ENCODE assay signal across 2 cellular contexts in genomic region chr4:5003918-5004317, GRCh38.
A peak's percentile ranks its signal among the peaks of the same experiment; 100 is the strongest.
TF ChIP-seq lines count a peak whose summit lies in the region.

No MANE protein-coding gene starts in this region.

TF ChIP-seq in K562, 482 proteins besides CTCF, POLR2A, EP300 and RAD21 (continues in another document):
- TF ChIP-seq ZNF239 (CRISPR knock-in tag; IDR thresholded peaks at IDR 0.05) (peak; percentile 84), ZNF778 (CRISPR knock-in tag; IDR thresholded peaks at IDR 0.05) (no peak), ZNF143 (CRISPR knock-in tag; IDR thresholded peaks at IDR 0.05) (no peak), COPS2 (conservative IDR thresholded peaks at IDR 0.05) (no peak), TOE1 (IDR thresholded peaks at IDR 0.05; ENCODE audit: borderline replicate concordance) (no peak), TOE1 (CRISPR knock-in tag; IDR thresholded peaks at IDR 0.05; ENCODE audit: borderline replicate concordance, low read depth) (no peak), BACH1 (tag; IDR thresholded peaks at IDR 0.05) (no peak), GTF2E2 (tag; IDR thresholded peaks at IDR 0.05) (no peak), DACH1 (IDR thresholded peaks at IDR 0.05; ENCODE audit: partially characterized antibody) (no peak), NBN (IDR thresholded peaks at IDR 0.05; ENCODE audit: low read depth) (no peak), ZNF699 (CRISPR knock-in tag; IDR thresholded peaks at IDR 0.05; ENCODE audit: insufficient replicate concordance) (no peak), ARHGAP35 (IDR thresholded peaks at IDR 0.05; ENCODE audit: partially characterized antibody) (peak; percentile 6), MGA (IDR thresholded peaks at IDR 0.05) (peak; percentile 59; the same call in 1 of the 2 replicates), ZFX (CRISPR knock-in tag; IDR thresholded peaks at IDR 0.05) (no peak), KAT2B (IDR thresholded peaks at IDR 0.05; ENCODE audit: low read depth, low read length) (no peak), ZNF212 (CRISPR knock-in tag; IDR thresholded peaks at IDR 0.05) (no peak)

TF ChIP-seq in WTC11, 78 proteins besides CTCF, POLR2A, EP300 and RAD21:
- no peak for TF ChIP-seq SP1 (CRISPR knock-in tag; conservative IDR thresholded peaks at IDR 0.05)
- no peak for TF ChIP-seq ELF4 (CRISPR knock-in tag; IDR thresholded peaks at IDR 0.05; ENCODE audit: low read depth)
- TF ChIP-seq KAT7 (CRISPR knock-in tag; IDR thresholded peaks at IDR 0.05; ENCODE audit: borderline replicate concordance), result no peak
- no peak for TF ChIP-seq FOXJ3 (CRISPR knock-in tag; IDR thresholded peaks at IDR 0.05; ENCODE audit: borderline replicate concordance)
- no peak for TF ChIP-seq RELA (CRISPR knock-in tag; IDR thresholded peaks at IDR 0.05; ENCODE audit: borderline replicate concordance)
- TF ChIP-seq USF1 (CRISPR knock-in tag; IDR thresholded peaks at IDR 0.05), result no peak
- no peak for TF ChIP-seq ZSCAN18 (CRISPR knock-in tag; IDR thresholded peaks at IDR 0.05)
- TF ChIP-seq NR1H2 (CRISPR knock-in tag; IDR thresholded peaks at IDR 0.05), result no peak
- TF ChIP-seq ZNF416 (CRISPR knock-in tag; IDR thresholded peaks at IDR 0.05), result no peak
